ENCODE assay signal across 2 cellular contexts in the genomic region with DNA sequence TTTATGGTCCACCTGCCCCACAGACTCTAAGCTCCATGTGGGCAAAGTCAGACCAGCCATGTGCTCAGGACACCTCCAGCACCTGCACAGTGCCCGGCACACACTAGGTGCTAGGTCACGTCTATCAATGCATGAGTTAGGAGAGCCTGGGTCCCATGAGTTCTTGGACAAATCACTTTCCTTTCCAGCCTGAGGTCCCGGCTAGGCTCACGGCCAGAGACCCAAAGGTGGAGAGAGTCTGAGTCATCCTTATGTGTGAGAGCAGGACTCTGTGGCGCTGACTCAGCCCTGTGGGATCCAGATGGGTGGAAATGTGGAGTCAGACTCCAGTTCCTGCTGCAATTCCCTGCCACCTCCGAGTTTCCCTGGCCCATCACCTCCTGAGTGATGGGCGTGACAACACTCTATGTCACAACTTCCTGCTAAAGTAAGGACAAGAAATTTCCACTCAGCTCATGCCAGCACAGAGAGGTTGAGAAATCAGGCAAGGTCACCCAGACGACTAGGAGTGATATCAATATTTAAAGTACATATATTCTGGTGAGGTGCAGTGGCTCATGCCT.
TF ChIP-seq lines count a peak whose summit lies in the region.

No MANE protein-coding gene starts in this region.

TF ChIP-seq in HepG2, 621 proteins besides CTCF, POLR2A, EP300 and RAD21 (continues in another document):
- peak; percentile 37; the same call in 1 of the 2 replicates for TF ChIP-seq CREB1 (IDR thresholded peaks at IDR 0.05)
- peak; percentile 58; the same call in 1 of the 2 replicates for TF ChIP-seq CREB1 (CRISPR knock-in tag; IDR thresholded peaks at IDR 0.05)
- TF ChIP-seq ZBTB7A (CRISPR knock-in tag; IDR thresholded peaks at IDR 0.05), result no peak
- TF ChIP-seq GABPA (IDR thresholded peaks at IDR 0.05; ENCODE audit: low read depth, low read length), result no peak
- no peak for TF ChIP-seq GABPA (CRISPR knock-in tag; IDR thresholded peaks at IDR 0.05; ENCODE audit: low read depth)
- TF ChIP-seq, protein P1, sequence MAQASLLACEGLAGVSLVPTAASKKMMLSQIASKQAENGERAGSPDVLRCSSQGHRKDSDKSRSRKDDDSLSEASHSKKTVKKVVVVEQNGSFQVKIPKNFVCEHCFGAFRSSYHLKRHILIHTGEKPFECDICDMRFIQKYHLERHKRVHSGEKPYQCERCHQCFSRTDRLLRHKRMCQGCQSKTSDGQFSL (CRISPR knock-in tag; IDR thresholded peaks at IDR 0.05), result no peak
- no peak for TF ChIP-seq MLLT10 (CRISPR knock-in tag; IDR thresholded peaks at IDR 0.05)
- no peak for TF ChIP-seq ZMYM2 (CRISPR knock-in tag; IDR thresholded peaks at IDR 0.05)
- TF ChIP-seq YEATS2 (CRISPR knock-in tag; IDR thresholded peaks at IDR 0.05; ENCODE audit: borderline replicate concordance), result no peak
- no peak for TF ChIP-seq NFYC (CRISPR knock-in tag; IDR thresholded peaks at IDR 0.05)
- 0 out of 2 replicates have a peak, but pooled peaks have one; percentile 25 for TF ChIP-seq NFKB2 (CRISPR knock-in tag; IDR thresholded peaks at IDR 0.05; ENCODE audit: borderline replicate concordance)
- no peak for TF ChIP-seq PHF5A (CRISPR knock-in tag; IDR thresholded peaks at IDR 0.05; ENCODE audit: low read depth, unreplicated experiment)
- TF ChIP-seq, protein P2, sequence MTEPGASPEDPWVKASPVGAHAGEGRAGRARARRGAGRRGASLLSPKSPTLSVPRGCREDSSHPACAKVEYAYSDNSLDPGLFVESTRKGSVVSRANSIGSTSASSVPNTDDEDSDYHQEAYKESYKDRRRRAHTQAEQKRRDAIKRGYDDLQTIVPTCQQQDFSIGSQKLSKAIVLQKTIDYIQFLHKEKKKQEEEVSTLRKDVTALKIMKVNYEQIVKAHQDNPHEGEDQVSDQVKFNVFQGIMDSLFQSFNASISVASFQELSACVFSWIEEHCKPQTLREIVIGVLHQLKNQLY (CRISPR knock-in tag; IDR thresholded peaks at IDR 0.05), result no peak
- no peak for TF ChIP-seq SSRP1 (CRISPR knock-in tag; IDR thresholded peaks at IDR 0.05)
- peak; percentile 72 for TF ChIP-seq ZKSCAN1 (IDR thresholded peaks at IDR 0.05; ENCODE audit: low read length)
- TF ChIP-seq RXRB (CRISPR knock-in tag; IDR thresholded peaks at IDR 0.05; ENCODE audit: borderline replicate concordance), result 0 out of 2 replicates have a peak, but pooled peaks have one; percentile 12
- TF ChIP-seq TEAD3 (CRISPR knock-in tag; optimal IDR thresholded peaks at IDR 0.05; ENCODE audit: borderline replicate concordance), result peak; percentile 33
- no peak for TF ChIP-seq ZNF550 (CRISPR knock-in tag; IDR thresholded peaks at IDR 0.05; ENCODE audit: borderline replicate concordance)
- no peak for TF ChIP-seq NPAS2 (CRISPR knock-in tag; IDR thresholded peaks at IDR 0.05; ENCODE audit: borderline replicate concordance)
- no peak for TF ChIP-seq SUZ12 (IDR thresholded peaks at IDR 0.05; ENCODE audit: low read depth, low read length)
- TF ChIP-seq ZNF24 (IDR thresholded peaks at IDR 0.05), result no peak
- no peak for TF ChIP-seq ATF7-NPFF (CRISPR knock-in tag; IDR thresholded peaks at IDR 0.05; ENCODE audit: low read depth)
- TF ChIP-seq ZNF260 (CRISPR knock-in tag; IDR thresholded peaks at IDR 0.05; ENCODE audit: borderline replicate concordance, low read depth), result no peak
- TF ChIP-seq ARNT (IDR thresholded peaks at IDR 0.05), result no peak
- TF ChIP-seq, protein P3, sequence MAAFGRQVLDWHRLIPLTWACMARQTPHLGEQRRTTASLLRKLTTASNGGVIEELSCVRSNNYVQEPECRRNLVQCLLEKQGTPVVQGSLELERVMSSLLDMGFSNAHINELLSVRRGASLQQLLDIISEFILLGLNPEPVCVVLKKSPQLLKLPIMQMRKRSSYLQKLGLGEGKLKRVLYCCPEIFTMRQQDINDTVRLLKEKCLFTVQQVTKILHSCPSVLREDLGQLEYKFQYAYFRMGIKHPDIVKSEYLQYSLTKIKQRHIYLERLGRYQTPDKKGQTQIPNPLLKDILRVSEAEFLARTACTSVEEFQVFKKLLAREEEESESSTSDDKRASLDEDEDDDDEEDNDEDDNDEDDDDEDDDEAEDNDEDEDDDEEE (CRISPR knock-in tag; IDR thresholded peaks at IDR 0.05), result no peak
- TF ChIP-seq ZKSCAN5 (CRISPR knock-in tag; IDR thresholded peaks at IDR 0.05), result no peak
- no peak for TF ChIP-seq ATM (IDR thresholded peaks at IDR 0.05; ENCODE audit: borderline replicate concordance)
- TF ChIP-seq, protein P4, sequence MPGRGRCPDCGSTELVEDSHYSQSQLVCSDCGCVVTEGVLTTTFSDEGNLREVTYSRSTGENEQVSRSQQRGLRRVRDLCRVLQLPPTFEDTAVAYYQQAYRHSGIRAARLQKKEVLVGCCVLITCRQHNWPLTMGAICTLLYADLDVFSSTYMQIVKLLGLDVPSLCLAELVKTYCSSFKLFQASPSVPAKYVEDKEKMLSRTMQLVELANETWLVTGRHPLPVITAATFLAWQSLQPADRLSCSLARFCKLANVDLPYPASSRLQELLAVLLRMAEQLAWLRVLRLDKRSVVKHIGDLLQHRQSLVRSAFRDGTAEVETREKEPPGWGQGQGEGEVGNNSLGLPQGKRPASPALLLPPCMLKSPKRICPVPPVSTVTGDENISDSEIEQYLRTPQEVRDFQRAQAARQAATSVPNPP (CRISPR knock-in tag; IDR thresholded peaks at IDR 0.05), result no peak
- no peak for TF ChIP-seq ZNF101 (CRISPR knock-in tag; IDR thresholded peaks at IDR 0.05; ENCODE audit: borderline replicate concordance, low read depth)
- TF ChIP-seq, protein P5, sequence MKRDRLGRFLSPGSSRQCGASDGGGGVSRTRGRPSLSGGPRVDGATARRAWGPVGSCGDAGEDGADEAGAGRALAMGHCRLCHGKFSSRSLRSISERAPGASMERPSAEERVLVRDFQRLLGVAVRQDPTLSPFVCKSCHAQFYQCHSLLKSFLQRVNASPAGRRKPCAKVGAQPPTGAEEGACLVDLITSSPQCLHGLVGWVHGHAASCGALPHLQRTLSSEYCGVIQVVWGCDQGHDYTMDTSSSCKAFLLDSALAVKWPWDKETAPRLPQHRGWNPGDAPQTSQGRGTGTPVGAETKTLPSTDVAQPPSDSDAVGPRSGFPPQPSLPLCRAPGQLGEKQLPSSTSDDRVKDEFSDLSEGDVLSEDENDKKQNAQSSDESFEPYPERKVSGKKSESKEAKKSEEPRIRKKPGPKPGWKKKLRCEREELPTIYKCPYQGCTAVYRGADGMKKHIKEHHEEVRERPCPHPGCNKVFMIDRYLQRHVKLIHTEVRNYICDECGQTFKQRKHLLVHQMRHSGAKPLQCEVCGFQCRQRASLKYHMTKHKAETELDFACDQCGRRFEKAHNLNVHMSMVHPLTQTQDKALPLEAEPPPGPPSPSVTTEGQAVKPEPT (CRISPR knock-in tag; IDR thresholded peaks at IDR 0.05; ENCODE audit: low read depth), result no peak
- 0 out of 2 replicates have a peak, but pooled peaks have one; percentile 18 for TF ChIP-seq ZNF614 (CRISPR knock-in tag; IDR thresholded peaks at IDR 0.05; ENCODE audit: borderline replicate concordance)

TF ChIP-seq in HEK293T, 16 proteins besides CTCF, POLR2A, EP300 and RAD21:
- TF ChIP-seq, protein P6, sequence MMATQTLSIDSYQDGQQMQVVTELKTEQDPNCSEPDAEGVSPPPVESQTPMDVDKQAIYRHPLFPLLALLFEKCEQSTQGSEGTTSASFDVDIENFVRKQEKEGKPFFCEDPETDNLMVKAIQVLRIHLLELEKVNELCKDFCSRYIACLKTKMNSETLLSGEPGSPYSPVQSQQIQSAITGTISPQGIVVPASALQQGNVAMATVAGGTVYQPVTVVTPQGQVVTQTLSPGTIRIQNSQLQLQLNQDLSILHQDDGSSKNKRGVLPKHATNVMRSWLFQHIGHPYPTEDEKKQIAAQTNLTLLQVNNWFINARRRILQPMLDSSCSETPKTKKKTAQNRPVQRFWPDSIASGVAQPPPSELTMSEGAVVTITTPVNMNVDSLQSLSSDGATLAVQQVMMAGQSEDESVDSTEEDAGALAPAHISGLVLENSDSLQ (IDR thresholded peaks at IDR 0.05), result no peak
- no peak for TF ChIP-seq FOXA1 (IDR thresholded peaks at IDR 0.05)
- no peak for TF ChIP-seq FOXK2 (IDR thresholded peaks at IDR 0.05)
- no peak for TF ChIP-seq LEF1 (IDR thresholded peaks at IDR 0.05; ENCODE audit: borderline replicate concordance)
- no peak for TF ChIP-seq ZNF384 (IDR thresholded peaks at IDR 0.05)
- no peak for TF ChIP-seq ELF4 (IDR thresholded peaks at IDR 0.05)
- no peak for TF ChIP-seq SUZ12 (IDR thresholded peaks at IDR 0.05)
- no peak for TF ChIP-seq L3MBTL2 (conservative IDR thresholded peaks at IDR 0.05)
- no peak for TF ChIP-seq TARDBP (IDR thresholded peaks at IDR 0.05)
- no peak for TF ChIP-seq BHLHE40 (IDR thresholded peaks at IDR 0.05; ENCODE audit: borderline replicate concordance)
